ENCODE assay signal across 8 cellular contexts in genomic region chr19:52570005-52570861, GRCh38. TPM values are rescaled to one million over a fixed set of nuclear protein-coding genes. Genes with fewer than 3 reads are reported as not detected.
DNase-seq lines count a peak whose midpoint lies in the region; ATAC-seq and TF ChIP-seq lines count a peak whose summit lies in the region.

Gene ZNF701 (plus strand): TSS chr19:52570287. CDS start chr19:52574148, 3,861 bp downstream.

- POLR2A ChIA-PET in AG04449 (lab: Yijun Ruan, JAX): no interaction called here

- H3K79me2 ChIP-seq in mesendoderm (ENCODE audit: control insufficient read depth, insufficient read depth, low read length): peaks cover 7% of the 10 kb centered on the region

- peaks cover 69% of the 10 kb centered on the region for H3K36me3 Mint-ChIP-seq in activated CD8-positive, alpha-beta memory T cell treated with anti-CD3 and anti-CD28 coated beads, Interleukin-2, amount 10 ng/mL, durations not matched to agents 7 days and 5 days

- peak within 1 kb of the TSS; percentile 55 for H3K9ac ChIP-seq in endocrine pancreas (ENCODE audit: control insufficient read depth, insufficient read depth, low read length)
- H3K9ac ChIP-seq in mesendoderm (ENCODE audit: low read length): peak within 1 kb of the TSS; percentile 100

- H3K9me3 Mint-ChIP-seq in activated CD8-positive, alpha-beta memory T cell treated with anti-CD3 and anti-CD28 coated beads, Interleukin-2, amount 10 ng/mL, durations not matched to agents 7 days and 5 days (ENCODE audit: low read depth): peaks cover 23% of the 10 kb centered on the region

- peak within 1 kb of the TSS; percentile 99 for H2BK5ac ChIP-seq in mesendoderm (ENCODE audit: low read length)

- peak within 1 kb of the TSS; percentile 1 for H3K18ac ChIP-seq in mesendoderm (ENCODE audit: low read length)

- peaks cover 6% of the 10 kb centered on the region for H3K79me1 ChIP-seq in mesendoderm (ENCODE audit: low read length)

- H3K27me3 ChIP-seq in endocrine pancreas (ENCODE audit: control insufficient read depth, insufficient read depth, low read length): no peaks in the 10 kb centered on the region
- H3K27me3 ChIP-seq in mesendoderm (ENCODE audit: insufficient read depth, low read length, poor library complexity): no peaks in the 10 kb centered on the region

- H3K36me3 ChIP-seq in endocrine pancreas (ENCODE audit: control insufficient read depth, insufficient read depth, low read length) (peaks cover 5% of the 10 kb centered on the region), mesendoderm (ENCODE audit: control insufficient read depth, insufficient read depth, low read length) (no peaks in the 10 kb centered on the region)

- peak within 1 kb of the TSS; percentile 90 for H3K4me3 Mint-ChIP-seq in activated CD8-positive, alpha-beta memory T cell treated with anti-CD3 and anti-CD28 coated beads, Interleukin-2, amount 10 ng/mL, durations not matched to agents 7 days and 5 days

- peak within 1 kb of the TSS; percentile 99 for H3K56ac ChIP-seq in mesendoderm (ENCODE audit: low read length)

- no peak within 1 kb of the TSS for H2BK15ac ChIP-seq in mesendoderm (replicated peaks; ENCODE audit: low read depth)

- CTCF ChIA-PET in AG04449 (lab: Yijun Ruan, JAX): no interaction called here
- CTCF ChIA-PET in activated CD8-positive, alpha-beta memory T cell treated with anti-CD3 and anti-CD28 coated beads, Interleukin-2, amount 10 ng/mL, durations not matched to agents 7 days and 5 days (lab: Charles Lee): no interaction called here

- no peaks in the 10 kb centered on the region for H3K27me3 Mint-ChIP-seq in activated CD8-positive, alpha-beta memory T cell treated with anti-CD3 and anti-CD28 coated beads, Interleukin-2, amount 10 ng/mL, durations not matched to agents 7 days and 5 days

- peak; percentile 23 for TF ChIP-seq CTCF in AG04449 (IDR thresholded peaks at IDR 0.05; ENCODE audit: insufficient read depth, low read length, missing control alignments)

- peak within 1 kb of the TSS; percentile 97 for H3K23ac ChIP-seq in mesendoderm (ENCODE audit: low read length)

- H3K9me3 ChIP-seq in endocrine pancreas (ENCODE audit: control insufficient read depth, low read length): no peaks in the 10 kb centered on the region

- no peak within 1 kb of the TSS for H4K8ac ChIP-seq in mesendoderm (ENCODE audit: low read depth, low read length)

- no peak within 1 kb of the TSS for H2BK120ac ChIP-seq in mesendoderm (ENCODE audit: low read depth, low read length)

- H3K4ac ChIP-seq in mesendoderm (ENCODE audit: low read depth, low read length): peak within 1 kb of the TSS; percentile 6

- peak within 1 kb of the TSS; percentile 83 for H3K4me3 ChIP-seq in AG04449 (ENCODE audit: low read depth, low read length)
- H3K4me3 ChIP-seq in endocrine pancreas (ENCODE audit: control insufficient read depth, insufficient read depth, low read length): peak within 1 kb of the TSS; percentile 80
- H3K4me3 ChIP-seq in mesendoderm (ENCODE audit: low read length): peak within 1 kb of the TSS; percentile 99

- peak within 1 kb of the TSS; percentile 96 for H3K4me2 ChIP-seq in mesendoderm (ENCODE audit: low read length)

- WGBS in mesendoderm (ENCODE audit: extremely low coverage, insufficient coverage, low lambda C conversion rate): no CpG with 5 or more reads among the region's 57 CpGs

- peak within 1 kb of the TSS; percentile 96 for H3K27ac Mint-ChIP-seq in activated CD8-positive, alpha-beta memory T cell treated with anti-CD3 and anti-CD28 coated beads, Interleukin-2, amount 10 ng/mL, durations not matched to agents 7 days and 5 days

- H3K4me1 ChIP-seq in endocrine pancreas (ENCODE audit: control insufficient read depth, insufficient read depth, low read length) (no peaks in the 10 kb centered on the region), mesendoderm (ENCODE audit: control insufficient read depth, low read depth, low read length) (no peaks in the 10 kb centered on the region)

- peaks cover 25% of the 10 kb centered on the region for H3K4me1 Mint-ChIP-seq in activated CD8-positive, alpha-beta memory T cell treated with anti-CD3 and anti-CD28 coated beads, Interleukin-2, amount 10 ng/mL, durations not matched to agents 7 days and 5 days

- peak; percentile 96 for ATAC-seq in GM18907 (IDR thresholded peaks at IDR 0.05; ENCODE audit: unreplicated experiment)
- ATAC-seq in HG03196 (IDR thresholded peaks at IDR 0.05; ENCODE audit: unreplicated experiment): peak; percentile 79
- ATAC-seq in activated CD8-positive, alpha-beta memory T cell treated with anti-CD3 and anti-CD28 coated beads, Interleukin-2, amount 10 ng/mL, durations not matched to agents 7 days and 5 days: peak; percentile 96

- H4K5ac ChIP-seq in mesendoderm (ENCODE audit: low read length): no peak within 1 kb of the TSS

- H3K27ac ChIP-seq in mesendoderm (ENCODE audit: low read depth, low read length): peak within 1 kb of the TSS; percentile 74

- no peak within 1 kb of the TSS for H2AK5ac ChIP-seq in mesendoderm (ENCODE audit: low read length)

- peak; percentile 37 for DNase-seq in AG04449 (ENCODE audit: low read depth, low spot score)
- peak; percentile 91 for DNase-seq in NCI-H774 (lab: John Stamatoyannopoulos, UW)
- DNase-seq in activated CD8-positive, alpha-beta memory T cell treated with anti-CD3 and anti-CD28 coated beads, Interleukin-2, amount 10 ng/mL, durations not matched to agents 7 days and 5 days: peak; percentile 97
- peak; percentile 98 for DNase-seq in mesendoderm
- DNase-seq in stimulated activated CD8-positive, alpha-beta memory T cell treated with anti-CD3 and anti-CD28 coated beads, Interleukin-12 subunit alpha, Interleukin-12 subunit beta, amount 100 ng/mL, for 4 hours (ENCODE audit: low read depth): peak; percentile 90

RNA-seq across cellular contexts. Expression of gene ZNF701, which starts in this region (rescaled TPM):
- 10 to 100 TPM; 20.4 to 30.6 TPM for total RNA-seq in activated CD8-positive, alpha-beta memory T cell treated with anti-CD3 and anti-CD28 coated beads, Interleukin-2, amount 10 ng/mL, durations not matched to agents 7 days and 5 days
- polyA plus RNA-seq in mesendoderm (2013, experiment 1 of 2): 11.5 TPM
- polyA plus RNA-seq in mesendoderm (2013, experiment 2 of 2): 11.2 TPM

Comparison
In these comparisons a context has a peak if more than half of its experiments do, and no peak if none do; other contexts are left out.
1. Peak in every context shown above with its lines: DNase-seq, ATAC-seq, H3K4me3 ChIP-seq and H3K27ac ChIP-seq.
2. DNase-seq: peak in every context shown above with its lines; median percentile 98 in mesendoderm; 97 in activated CD8-positive, alpha-beta memory T cell treated with anti-CD3 and anti-CD28 coated beads, Interleukin-2, amount 10 ng/mL, durations not matched to agents 7 days and 5 days; 91 in NCI-H774; 90 in stimulated activated CD8-positive, alpha-beta memory T cell treated with anti-CD3 and anti-CD28 coated beads, Interleukin-12 subunit alpha, Interleukin-12 subunit beta, amount 100 ng/mL, for 4 hours; 37 in AG04449.